Comparison of ENCODE assay signal across 17 cellular contexts in genomic region chr6:135655055-135655454, GRCh38.
A peak's percentile ranks its signal among the peaks of the same experiment; 100 is the strongest.
DNase-seq lines count a peak whose midpoint lies in the region; ATAC-seq, FAIRE-seq and TF ChIP-seq lines count a peak whose summit lies in the region.
"Had no signal": no experiment of that assay in that cellular context is flagged by ENCODE, and none has a peak within 500 bp of the region (broad histone marks: within the 10 kb centered on the region; RNA-seq: fewer than 3 reads in every experiment).

No MANE protein-coding gene starts in this region.

- H3K36me3 Mint-ChIP-seq in astrocyte (ENCODE audit: low read depth, unreplicated experiment), result no peaks in the 10 kb centered on the region
- H3K36me3 Mint-ChIP-seq in immature natural killer cell, result no peaks in the 10 kb centered on the region
- H3K36me3 Mint-ChIP-seq: CD14-positive monocyte; CD4-positive, alpha-beta memory T cell had no signal

- H3K4ac ChIP-seq in IMR-90 (ENCODE audit: low read depth, low read length) (no peak overlapping the region), mesenchymal stem cell (ENCODE audit: low read depth in 1 of 2, low read length in 2 of 2) (no peak overlapping the region)

- no peak overlapping the region for H3K27ac Mint-ChIP-seq in astrocyte (ENCODE audit: unreplicated experiment)
- no peak overlapping the region for H3K27ac Mint-ChIP-seq in immature natural killer cell
- H3K27ac Mint-ChIP-seq: CD14-positive monocyte; CD4-positive, alpha-beta memory T cell; H9 had no signal

- no peak for TF ChIP-seq RAD21 in IMR-90 (IDR thresholded peaks at IDR 0.05; ENCODE audit: low read length)

- H2BK15ac ChIP-seq in IMR-90 (ENCODE audit: low read depth, low read length) (no peak overlapping the region), mesenchymal stem cell (ENCODE audit: low read depth, poor library complexity, severe bottlenecking) (no peak overlapping the region)

- H3K27me3 Mint-ChIP-seq in astrocyte (ENCODE audit: low read depth, unreplicated experiment), result no peaks in the 10 kb centered on the region
- H3K27me3 Mint-ChIP-seq in immature natural killer cell (ENCODE audit: low read depth in 3 of 3), result peaks cover 2 to 4% (median 2%) of the 10 kb centered on the region in 3 donors

- H3K79me2 ChIP-seq in astrocyte (ENCODE audit: insufficient read depth, low read length) (no peaks in the 10 kb centered on the region), fibroblast of lung (ENCODE audit: control insufficient read depth, insufficient read depth, low read length) (no peaks in the 10 kb centered on the region)

- H3K9me1 ChIP-seq in IMR-90 (ENCODE audit: insufficient read depth, low read length), result no peaks in the 10 kb centered on the region

- no peaks in the 10 kb centered on the region for H4K20me1 ChIP-seq in IMR-90 (ENCODE audit: insufficient read depth, low read length)
- H4K20me1 ChIP-seq in astrocyte (ENCODE audit: insufficient read depth, low read length), result no peaks in the 10 kb centered on the region
- H4K20me1 ChIP-seq in fibroblast of lung (ENCODE audit: control insufficient read depth, extremely low read depth, insufficient read depth, low read length), result no peaks in the 10 kb centered on the region
- H4K20me1 ChIP-seq: BLaER1 had no signal

- H3K27ac ChIP-seq in IMR-90 (ENCODE audit: insufficient read depth, low read length) (no peak overlapping the region), astrocyte (ENCODE audit: low read depth, low read length) (no peak overlapping the region), fibroblast of lung (ENCODE audit: insufficient read depth, low read length) (no peak overlapping the region), mesenchymal stem cell (ENCODE audit: low read length, poor library complexity, severe bottlenecking) (no peak overlapping the region)
- H3K27ac ChIP-seq: BLaER1 had no signal

- H3K4me1 ChIP-seq in IMR-90 (ENCODE audit: control insufficient read depth, insufficient read depth, low read length), result no peaks in the 10 kb centered on the region
- H3K4me1 ChIP-seq in astrocyte (ENCODE audit: insufficient read depth, low read length), result no peaks in the 10 kb centered on the region
- H3K4me1 ChIP-seq in fibroblast of lung (ENCODE audit: control insufficient read depth, extremely low read depth, insufficient read depth, low read length), result no peaks in the 10 kb centered on the region
- H3K4me1 ChIP-seq in mesenchymal stem cell (ENCODE audit: control insufficient read depth, insufficient read depth, low read depth, low read length), result no peaks in the 10 kb centered on the region

- H3K9ac ChIP-seq in IMR-90 (ENCODE audit: low read depth, low read length) (no peak overlapping the region), astrocyte (ENCODE audit: low read length) (no peak overlapping the region), fibroblast of lung (ENCODE audit: insufficient read depth, low read length) (no peak overlapping the region), mesenchymal stem cell (ENCODE audit: low read length) (no peak overlapping the region)
- H3K9ac ChIP-seq: BLaER1 had no signal

- H3K9me3 Mint-ChIP-seq in astrocyte (ENCODE audit: unreplicated experiment) (peaks cover 11% of the 10 kb centered on the region), immature natural killer cell (peaks cover 0 to 8% (median 0%) of the 10 kb centered on the region in 6 donors)

- no peaks in the 10 kb centered on the region for H3K79me1 ChIP-seq in IMR-90 (ENCODE audit: low read depth in 1 of 2, low read length in 2 of 2)
- H3K79me1 ChIP-seq in mesenchymal stem cell (replicated peaks; ENCODE audit: low read length, poor library complexity, severe bottlenecking), result no peaks in the 10 kb centered on the region

- no peak overlapping the region for H4K91ac ChIP-seq in IMR-90 (ENCODE audit: insufficient read depth, low read depth, low read length)
- no peak overlapping the region for H4K91ac ChIP-seq in mesenchymal stem cell (ENCODE audit: low read length)

- H4K8ac ChIP-seq in IMR-90 (ENCODE audit: low read depth in 2 of 2, low read length in 2 of 2) (no peak overlapping the region), mesenchymal stem cell (ENCODE audit: low read length) (no peak overlapping the region)

- peak; percentile 64 for ATAC-seq in IMR-90 (ENCODE audit: low read depth)

- H3K18ac ChIP-seq in IMR-90 (ENCODE audit: low read depth, low read length) (no peak overlapping the region), mesenchymal stem cell (ENCODE audit: low read depth in 1 of 2, low read length in 2 of 2) (no peak overlapping the region)

- intact Hi-C loops in IMR-90 (cut with micrococcal nuclease), result no loop called here

- BruUV-seq in IMR-90 (replicated peaks; lab: Mats Ljungman, UMichigan), result no TSS peak

- H3K56ac ChIP-seq in IMR-90 (ENCODE audit: extremely low read depth, insufficient read depth, low read length), result no peak overlapping the region; the same call in 1 of the 2 replicates

- H2BK20ac ChIP-seq in IMR-90 (ENCODE audit: low read depth, low read length), result no peak overlapping the region

- H2BK12ac ChIP-seq in mesenchymal stem cell (ENCODE audit: low read length in 2 of 2), result no peak overlapping the region

- H3K4me3 ChIP-seq in IMR-90 (ENCODE audit: insufficient read depth, low read depth, low read length) (no peak overlapping the region), astrocyte (ENCODE audit: insufficient read depth, low read depth, low read length) (no peak overlapping the region), fibroblast of lung (replicated peaks in 1 of 4; ENCODE audit: control extremely low read depth in 1 of 4, insufficient read depth in 1 of 4, low read depth in 3 of 4, low read length in 4 of 4) (no peak overlapping the region), mesenchymal stem cell (ENCODE audit: insufficient read depth in 1 of 2, low read depth in 1 of 2, low read length in 2 of 2) (no peak overlapping the region)
- H3K4me3 ChIP-seq: BLaER1 had no signal

- TF ChIP-seq POLR2A in IMR-90 (IDR thresholded peaks at IDR 0.05; ENCODE audit: low read depth, low read length), result no peak

- DNase-seq in IMR-90, result peak; percentile 51
- DNase-seq in astrocyte (ENCODE audit: low read depth), result peak; percentile 34
- peak; percentile 43 to 58 for DNase-seq in fibroblast of lung (ENCODE audit: low read depth in 2 of 2)
- DNase-seq in mesenchymal stem cell, result peak; percentile 19
- DNase-seq in HTR-8/SVneo (ENCODE audit: insufficient read length, low spot score), result no peak
- no peak for DNase-seq in LoVo (ENCODE audit: low spot score)
- DNase-seq in immature natural killer cell, result no peak
- DNase-seq: 8988T; CD4-positive, alpha-beta memory T cell; DMS153; DMS79; GDM1; H9 had no signal

- no peak overlapping the region for H3K14ac ChIP-seq in IMR-90 (replicated peaks; ENCODE audit: low read depth, low read length)
- H3K14ac ChIP-seq in mesenchymal stem cell (ENCODE audit: low read length in 2 of 2), result no peak overlapping the region

- no peak for TF ChIP-seq CTCF in IMR-90 (conservative IDR thresholded peaks at IDR 0.05; ENCODE audit: low read depth, low read length)
- no peak for TF ChIP-seq CTCF in astrocyte (IDR thresholded peaks at IDR 0.05; ENCODE audit: insufficient read depth, low read depth, low read length)
- no peak for TF ChIP-seq CTCF in fibroblast of lung (conservative IDR thresholded peaks at IDR 0.05 in 1 of 2, IDR thresholded peaks at IDR 0.05 in 1 of 2; ENCODE audit: low read depth in 1 of 2, low read length in 2 of 2)

- H4K5ac ChIP-seq in IMR-90 (ENCODE audit: low read depth, low read length), result no peak overlapping the region

- in situ Hi-C loops in IMR-90 (cut with MboI; ENCODE audit: low sequenced_read_pairs), result no loop called here

- H2BK120ac ChIP-seq in IMR-90 (ENCODE audit: low read depth, low read length), result no peak overlapping the region
- no peak overlapping the region for H2BK120ac ChIP-seq in mesenchymal stem cell (ENCODE audit: low read depth, low read length)

- FAIRE-seq in astrocyte (lab: Jason Lieb, UNC), result no peak
- no peak for FAIRE-seq in HTR-8/SVneo (lab: Jason Lieb, UNC)
- FAIRE-seq: GM12892, H1 had no signal

- H3K9me3 ChIP-seq in IMR-90 (ENCODE audit: control insufficient read depth, insufficient read depth, low read length), result no peaks in the 10 kb centered on the region
- H3K9me3 ChIP-seq in astrocyte (ENCODE audit: insufficient read depth, low read depth, low read length), result no peaks in the 10 kb centered on the region
- H3K9me3 ChIP-seq in fibroblast of lung (ENCODE audit: control insufficient read depth, insufficient read depth, low read depth, low read length), result no peaks in the 10 kb centered on the region
- H3K9me3 ChIP-seq in mesenchymal stem cell (ENCODE audit: control insufficient read depth, low read length), result peaks cover 21% of the 10 kb centered on the region

- H2AK5ac ChIP-seq in IMR-90 (ENCODE audit: low read depth, low read length), result no peak overlapping the region
- no peak overlapping the region for H2AK5ac ChIP-seq in mesenchymal stem cell (ENCODE audit: low read length, severe bottlenecking)

- H2AFZ ChIP-seq in IMR-90 (replicated peaks; ENCODE audit: low read length, poor library complexity), result no peak overlapping the region
- H2AFZ ChIP-seq in astrocyte (ENCODE audit: low read depth, low read length), result no peak overlapping the region
- no peak overlapping the region for H2AFZ ChIP-seq in fibroblast of lung (ENCODE audit: low read length)
- no peak overlapping the region for H2AFZ ChIP-seq in mesenchymal stem cell (ENCODE audit: low read depth, low read length)

- H3K27me3 ChIP-seq in IMR-90 (ENCODE audit: control insufficient read depth, insufficient read depth, low read length) (no peaks in the 10 kb centered on the region), astrocyte (ENCODE audit: insufficient read depth, low read length) (no peaks in the 10 kb centered on the region), fibroblast of lung (ENCODE audit: control insufficient read depth, insufficient read depth, low read length) (no peaks in the 10 kb centered on the region), mesenchymal stem cell (ENCODE audit: control insufficient read depth in 1 of 2, insufficient read depth in 1 of 2, low read length in 2 of 2) (no peaks in the 10 kb centered on the region)
- H3K27me3 ChIP-seq: BLaER1 had no signal

- dilution Hi-C loops in IMR-90 (cut with HindIII; ENCODE audit: low sequenced_read_pairs, unreplicated experiment), result no loop called here

- H3K4me3 Mint-ChIP-seq in astrocyte (ENCODE audit: unreplicated experiment), result no peak overlapping the region
- no peak overlapping the region for H3K4me3 Mint-ChIP-seq in immature natural killer cell
- H3K4me3 Mint-ChIP-seq: CD14-positive monocyte; CD4-positive, alpha-beta memory T cell; H9 had no signal

- no peak overlapping the region; the same call in 1 of the 2 replicates for H3K4me2 ChIP-seq in IMR-90 (ENCODE audit: low read depth, low read length)
- H3K4me2 ChIP-seq in astrocyte (ENCODE audit: low read length), result no peak overlapping the region
- H3K4me2 ChIP-seq in fibroblast of lung (ENCODE audit: extremely low read depth, insufficient read depth, low read length), result no peak overlapping the region
- no peak overlapping the region for H3K4me2 ChIP-seq in mesenchymal stem cell (ENCODE audit: low read length, poor library complexity, severe bottlenecking)
- H3K4me2 ChIP-seq: BLaER1 had no signal

- POLR2A ChIA-PET in IMR-90 (lab: Charles Lee; ENCODE audit: unreplicated experiment), result no interaction called here

- no peaks in the 10 kb centered on the region for H3K36me3 ChIP-seq in IMR-90 (ENCODE audit: control insufficient read depth, insufficient read depth, low read length)
- no peaks in the 10 kb centered on the region for H3K36me3 ChIP-seq in astrocyte (ENCODE audit: insufficient read depth, low read length)
- no peaks in the 10 kb centered on the region for H3K36me3 ChIP-seq in fibroblast of lung (ENCODE audit: control insufficient read depth, insufficient read depth, low read length)
- H3K36me3 ChIP-seq in mesenchymal stem cell (ENCODE audit: control insufficient read depth in 1 of 2, insufficient read depth in 2 of 2, low read depth in 1 of 2, low read length in 2 of 2), result no peaks in the 10 kb centered on the region
- H3K36me3 ChIP-seq: BLaER1 had no signal

- H3K23ac ChIP-seq in IMR-90 (ENCODE audit: low read depth, low read length) (no peak overlapping the region), mesenchymal stem cell (ENCODE audit: low read length in 2 of 2) (no peak overlapping the region)

- CTCF ChIA-PET in IMR-90 (lab: Yijun Ruan, JAX), result no interaction called here

- H3K4me1 Mint-ChIP-seq in astrocyte (ENCODE audit: low read depth, unreplicated experiment) (no peaks in the 10 kb centered on the region), immature natural killer cell (peaks cover 12 to 23% of the 10 kb centered on the region in 2 donors)
- H3K4me1 Mint-ChIP-seq: CD4-positive, alpha-beta memory T cell had no signal

- no peak overlapping the region for H2AK9ac ChIP-seq in IMR-90 (replicated peaks; ENCODE audit: low read depth, low read length, poor library complexity)

- H2BK5ac ChIP-seq in IMR-90 (ENCODE audit: low read depth, low read length, poor library complexity, severe bottlenecking), result no peak overlapping the region
- no peak overlapping the region for H2BK5ac ChIP-seq in mesenchymal stem cell (ENCODE audit: low read depth, low read length, poor library complexity, severe bottlenecking)

Comparison
In these comparisons a context has a peak if more than half of its experiments do, and no peak if none do; other contexts are left out.
1. DNase-seq: peak in IMR-90 (single experiment), astrocyte (single experiment), fibroblast of lung (2 of 2) and mesenchymal stem cell (single experiment); none in HTR-8/SVneo (single experiment), LoVo (single experiment) and immature natural killer cell (0 of 3).